14 cellular contexts compared by ENCODE assay signal in the genomic region with DNA sequence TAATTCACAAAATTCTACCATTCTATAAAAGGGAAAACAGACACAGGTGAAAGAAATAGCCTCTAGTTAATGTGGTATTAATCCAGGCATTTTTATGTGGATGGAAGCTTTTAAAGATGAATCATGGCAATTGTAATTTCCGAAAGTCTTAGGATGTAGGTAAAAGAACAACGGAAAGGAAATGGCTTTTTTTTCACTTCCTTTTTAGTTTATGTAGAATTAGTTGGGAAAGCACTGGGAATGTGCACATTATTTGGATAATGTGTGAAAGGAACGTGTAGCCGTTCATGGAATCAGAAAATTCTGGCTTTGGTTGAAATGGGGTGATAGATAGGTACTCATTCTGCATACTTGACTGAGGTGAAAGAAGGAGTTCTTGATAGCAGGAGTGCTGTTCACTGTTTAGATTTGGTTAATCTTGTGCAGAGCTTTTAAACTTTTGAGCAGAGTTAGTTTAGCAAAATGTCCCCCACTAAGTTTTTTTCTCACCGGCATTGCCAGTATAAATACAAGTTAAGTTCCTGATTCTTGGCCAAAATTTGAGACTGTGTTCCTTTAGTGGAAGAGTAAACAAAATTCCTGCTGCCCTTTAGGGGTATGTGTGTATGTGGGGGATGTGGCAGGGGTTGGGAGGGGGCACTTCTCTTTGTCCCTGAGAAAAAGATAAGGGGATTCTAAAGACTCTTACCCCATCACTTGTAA. TPM values are rescaled to one million over a fixed set of nuclear protein-coding genes. Genes with fewer than 3 reads are reported as not detected.
A peak's percentile ranks its signal among the peaks of the same experiment; 100 is the strongest.
DNase-seq lines count a peak whose midpoint lies in the region; ATAC-seq, FAIRE-seq and TF ChIP-seq lines count a peak whose summit lies in the region.
"Had no signal": no experiment of that assay in that cellular context is flagged by ENCODE, and none has a peak within 500 bp of the region (broad histone marks: within the 10 kb centered on the region; RNA-seq: fewer than 3 reads in every experiment).

No MANE protein-coding gene starts in this region.

- no peak for TF ChIP-seq POLR2A in GM12892 (IDR thresholded peaks at IDR 0.05; ENCODE audit: low read depth, low read length)
- no peak for TF ChIP-seq POLR2A in spleen (IDR thresholded peaks at IDR 0.05)

- H3K27me3 ChIP-seq in spleen (replicated peaks in 1 of 7) (no peaks in the 10 kb centered on the region), WERI-Rb-1 (ENCODE audit: insufficient read depth, low read depth, severe bottlenecking) (no peaks in the 10 kb centered on the region)

- DNase-seq in GM12892 (ENCODE audit: insufficient read length) (no peak), amniotic epithelial cell (ENCODE audit: low read depth) (peak; percentile 73), kidney glomerular epithelial cell (lab: John Stamatoyannopoulos, UW) (peak; percentile 63), spleen (no peak), WERI-Rb-1 (no peak)
- DNase-seq: activated naive CD8-positive, alpha-beta T cell treated with anti-CD3 and anti-CD28 coated beads for 36 hours; CD4-positive, CD25-positive, alpha-beta regulatory T cell; effector CD4-positive, alpha-beta T cell; NCI-H2171 treated with DMSO at 0.1 percent for 48 hours; T-helper 17 cell had no signal

- FAIRE-seq in GM12892 (lab: Jason Lieb, UNC): peak; percentile 21

- H3K9me3 ChIP-seq in spleen (no peaks in the 10 kb centered on the region), WERI-Rb-1 (ENCODE audit: severe bottlenecking) (no peaks in the 10 kb centered on the region)

- H3K4me3 ChIP-seq in spleen: no peak overlapping the region
- H3K4me3 ChIP-seq in WERI-Rb-1 (ENCODE audit: low read depth, low read length): no peak overlapping the region

- WGBS in spleen, 5 donors: 57 to 77% (median 61%) methylated on average over 5 of the region's 5 CpGs

- H3K4me1 ChIP-seq in spleen: peaks cover 7 to 98% (median 47%) of the 10 kb centered on the region in 6 donors

- intact Hi-C loops in spleen (cut with DNase I; ENCODE audit: low total_unique reads): no loop called here

- TF ChIP-seq CTCF in spleen (IDR thresholded peaks at IDR 0.05 in 8 of 11, conservative IDR thresholded peaks at IDR 0.05 in 3 of 11): no peak
- TF ChIP-seq CTCF in WERI-Rb-1 (IDR thresholded peaks at IDR 0.05; ENCODE audit: low read depth, low read length): no peak

- H3K36me3 ChIP-seq in spleen (no peaks in the 10 kb centered on the region), WERI-Rb-1 (no peaks in the 10 kb centered on the region)

- ATAC-seq in HG03159 (IDR thresholded peaks at IDR 0.05; ENCODE audit: unreplicated experiment) (no peak), GM18519 (IDR thresholded peaks at IDR 0.05; ENCODE audit: low FRiP score, unreplicated experiment) (no peak), GM18861 (IDR thresholded peaks at IDR 0.05; ENCODE audit: unreplicated experiment) (no peak)
- ATAC-seq: T-helper 17 cell had no signal

- H3K27ac ChIP-seq in spleen (peak overlapping the region in 7 of 8 donors; percentile 21 to 75 (median 43)), WERI-Rb-1 (no peak overlapping the region)

RNA-seq across cellular contexts. Expression of a gene that starts 20.2 kb away (rescaled TPM):
- not detected for polyA plus RNA-seq in GM12892 (2012; ENCODE audit: missing spikeins)
- total RNA-seq in spleen: 1 to 10 TPM in 3 of 7 donors, under 1 TPM in 3, not detected in 1; 0.25 to 3.2 (median 1.1) TPM
- polyA plus RNA-seq in spleen: under 1 TPM; 0.20 to 0.54 (median 0.29) TPM
- total RNA-seq: activated naive CD8-positive, alpha-beta T cell treated with anti-CD3 and anti-CD28 coated beads for 36 hours; CD4-positive, CD25-positive, alpha-beta regulatory T cell; skeletal muscle tissue; T-helper 17 cell had no signal
- polyA plus RNA-seq: CD4-positive, CD25-positive, alpha-beta regulatory T cell had no signal

RNA-seq across cellular contexts. Expression of a gene that starts 21.3 kb away (rescaled TPM):
- 42.6 TPM for polyA plus RNA-seq in GM12892 (2012; ENCODE audit: missing spikeins)
- 100 to 1,000 TPM; 100 to 167 (median 117) TPM for total RNA-seq in spleen
- 10 to 100 TPM; 42.5 to 57.7 (median 42.7) TPM for polyA plus RNA-seq in spleen

Comparison
In these comparisons a context has a peak if more than half of its experiments do, and no peak if none do; other contexts are left out.
1. DNase-seq: peak in amniotic epithelial cell (single experiment) and kidney glomerular epithelial cell (single experiment); none in GM12892 (single experiment), spleen (single experiment) and WERI-Rb-1 (single experiment).